Comparison of ENCODE assay signal across 25 cellular contexts in the genomic region with DNA sequence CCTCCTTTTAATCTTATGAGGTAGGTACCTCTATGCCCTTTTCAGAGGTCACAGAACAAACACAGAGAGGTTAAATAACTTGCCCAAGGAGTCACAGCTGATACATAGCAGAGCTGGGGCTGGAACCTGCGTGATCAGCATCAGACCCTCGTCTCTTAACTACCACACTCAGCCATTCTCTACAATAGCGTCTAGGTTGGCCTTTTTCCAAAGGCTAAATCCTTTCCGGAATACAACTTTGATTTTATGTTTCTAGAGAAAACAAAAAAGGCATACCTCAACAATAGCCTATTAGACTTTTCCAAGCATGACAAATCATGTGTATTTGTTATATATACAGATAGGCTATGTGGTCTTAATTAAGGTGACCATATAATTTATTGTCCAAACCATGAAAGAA.
"Had no signal": no experiment of that assay in that cellular context is flagged by ENCODE, and none has a peak within 500 bp of the region (broad histone marks: within the 10 kb centered on the region; RNA-seq: fewer than 3 reads in every experiment).

No MANE protein-coding gene starts in this region.

- H3K27me3 ChIP-seq: esophagus squamous epithelium, neutrophil, sigmoid colon had no signal

- H3K9me3 ChIP-seq: esophagus squamous epithelium, neutrophil, sigmoid colon, thoracic aorta had no signal

- H3K36me3 ChIP-seq: esophagus squamous epithelium, neutrophil, sigmoid colon, thoracic aorta had no signal

- ATAC-seq: left cardiac atrium; left ventricle myocardium superior; stimulated activated effector memory CD8-positive, alpha-beta T cell treated with anti-CD3 and anti-CD28 coated beads, Interleukin-12 subunit alpha, Interleukin-12 subunit beta, amount 100 ng/mL, for 72 hours had no signal

- H3K4me3 ChIP-seq: esophagus squamous epithelium, sigmoid colon, thoracic aorta had no signal

- DNase-seq: activated CD4-positive, alpha-beta memory T cell treated with anti-CD3 and anti-CD28 coated beads, Interleukin-2, amount 10 ng/mL, durations not matched to agents 7 days and 5 days; activated CD4-positive, alpha-beta T cell treated with anti-CD3 and anti-CD28 coated beads for 1 hour; activated CD4-positive, alpha-beta T cell treated with anti-CD3 and anti-CD28 coated beads, Interleukin-2, amount 10 ng/mL, durations not matched to agents 7 days and 5 days; activated CD8-positive, alpha-beta memory T cell treated with anti-CD3 and anti-CD28 coated beads, Interleukin-2, amount 50 U/mL, for 48 hours; activated gamma-delta T cell; activated naive CD4-positive, alpha-beta T cell treated with anti-CD3 and anti-CD28 coated beads, Interleukin-2, amount 10 ng/mL, durations not matched to agents 7 days and 5 days; activated naive CD8-positive, alpha-beta T cell treated with anti-CD3 and anti-CD28 coated beads, Interleukin-2, amount 10 ng/mL, durations not matched to agents 7 days and 5 days; activated T-cell treated with anti-CD3 and anti-CD28 coated beads, Interleukin-2, amount 50 U/mL, for 24 hours; central memory CD4-positive, alpha-beta T cell; effector CD4-positive, alpha-beta T cell; esophagus squamous epithelium; foreskin melanocyte; left cardiac atrium; left ventricle myocardium superior; naive B cell; nephron progenitor cell; sigmoid colon; small intestine; stimulated activated CD4-positive, alpha-beta T cell treated with anti-CD3 and anti-CD28 coated beads, Interleukin-4, amount 100 ng/mL, for 24 hours; T-helper 2 cell; trophoblast cell had no signal

- H3K27ac ChIP-seq: epithelial cell of prostate, esophagus squamous epithelium, neutrophil, sigmoid colon, thoracic aorta had no signal
